ENCODE assay signal across 8 cellular contexts in genomic region chr1:148458901-148459581, GRCh38. TPM values are rescaled to one million over a fixed set of nuclear protein-coding genes. Genes with fewer than 3 reads are reported as not detected.
A peak's percentile ranks its signal among the peaks of the same experiment; 100 is the strongest.
DNase-seq lines count a peak whose midpoint lies in the region; ATAC-seq and TF ChIP-seq lines count a peak whose summit lies in the region.
"Not testable (repeated sequence)": the region's sequence is repeated elsewhere in the genome, so short reads cannot be mapped to it uniquely, and the experiment has no call there.
"Had no signal": no experiment of that assay in that cellular context is flagged by ENCODE, and none has a peak within 500 bp of the region (broad histone marks: within the 10 kb centered on the region; RNA-seq: fewer than 3 reads in every experiment).

No MANE protein-coding gene starts in this region.

- H3K9ac ChIP-seq in OCI-LY3 (ENCODE audit: low read length) = peak overlapping the region; percentile 75

- not testable (repeated sequence) for H3K4me1 Mint-ChIP-seq in activated CD8-positive, alpha-beta T cell treated with anti-CD3 and anti-CD28 coated beads, Interleukin-2, amount 10 ng/mL, durations not matched to agents 7 days and 5 days (ENCODE audit: low read depth)

- CTCF ChIA-PET in activated CD8-positive, alpha-beta T cell treated with anti-CD3 and anti-CD28 coated beads, Interleukin-2, amount 10 ng/mL, durations not matched to agents 7 days and 5 days (lab: Charles Lee) = not testable (repeated sequence)

- not testable (repeated sequence) for H3K27me3 ChIP-seq in OCI-LY3 (ENCODE audit: low read depth, low read length); brain microvascular endothelial cell (replicated peaks)

- H3K79me2 ChIP-seq in OCI-LY3 (ENCODE audit: low read length) = not testable (repeated sequence)

- H2AFZ ChIP-seq in OCI-LY3 (ENCODE audit: low read depth, low read length) = not testable (repeated sequence)

- not testable (repeated sequence) for H3K27me3 Mint-ChIP-seq in activated CD8-positive, alpha-beta T cell treated with anti-CD3 and anti-CD28 coated beads, Interleukin-2, amount 10 ng/mL, durations not matched to agents 7 days and 5 days (ENCODE audit: low read depth)

- intact Hi-C loops in Right ventricle myocardium superior (cut with DNase I) = not testable (repeated sequence)

- DNase-seq in activated CD8-positive, alpha-beta T cell treated with anti-CD3 and anti-CD28 coated beads, Interleukin-2, amount 10 ng/mL, durations not matched to agents 7 days and 5 days = peak; percentile 56
- not testable (repeated sequence) for DNase-seq in brain microvascular endothelial cell
- DNase-seq in Right ventricle myocardium superior (peak; percentile 43), myocyte (ENCODE audit: low read depth) (peak; percentile 13)
- peak; percentile 24 to 31 for DNase-seq in stimulated activated CD4-positive, alpha-beta T cell treated with anti-CD3 and anti-CD28 coated beads, Interleukin-2, amount 100 ng/mL, for 48 hours

- H3K4me3 ChIP-seq in OCI-LY3 (ENCODE audit: low read length) (peak overlapping the region; percentile 76), brain microvascular endothelial cell (ENCODE audit: low read depth, low read length) (peak overlapping the region; percentile 65)

- H3K9me3 Mint-ChIP-seq in activated CD8-positive, alpha-beta T cell treated with anti-CD3 and anti-CD28 coated beads, Interleukin-2, amount 10 ng/mL, durations not matched to agents 7 days and 5 days (ENCODE audit: insufficient read depth) = not testable (repeated sequence)

- H3K27ac ChIP-seq in OCI-LY3 (ENCODE audit: low read length) = peak overlapping the region; percentile 73
- H3K27ac ChIP-seq in brain microvascular endothelial cell = peak overlapping the region; percentile 41

- POLR2A ChIA-PET in activated CD8-positive, alpha-beta T cell treated with anti-CD3 and anti-CD28 coated beads, Interleukin-2, amount 10 ng/mL, durations not matched to agents 7 days and 5 days (lab: Charles Lee) = interaction anchor here (0.7 to 1.2 kb wide), 2 partner anchors 64 to 71 kb away, joined by 3 read pairs; no protein-coding TSS in a partner anchor

- H3K36me3 ChIP-seq in OCI-LY3 (replicated peaks; ENCODE audit: low read depth, low read length); brain microvascular endothelial cell (replicated peaks): not testable (repeated sequence)

- not testable (repeated sequence) for H3K4me1 ChIP-seq in OCI-LY3 (ENCODE audit: low read length)

- H3K4me3 Mint-ChIP-seq in activated CD8-positive, alpha-beta T cell treated with anti-CD3 and anti-CD28 coated beads, Interleukin-2, amount 10 ng/mL, durations not matched to agents 7 days and 5 days = peak overlapping the region; percentile 73

- H4K20me1 ChIP-seq in OCI-LY3 (ENCODE audit: insufficient read depth, low read length) = not testable (repeated sequence)

- not testable (repeated sequence) for H3K9me3 ChIP-seq in OCI-LY3 (ENCODE audit: insufficient read depth, low read length)

- not testable (repeated sequence) for TF ChIP-seq CTCF in OCI-LY3 (IDR thresholded peaks at IDR 0.05; ENCODE audit: low read depth, low read length); brain microvascular endothelial cell (IDR thresholded peaks at IDR 0.05; ENCODE audit: low read depth, low read length, missing control alignments)

- H3K4me2 ChIP-seq in OCI-LY3 (ENCODE audit: low read length) = peak overlapping the region; percentile 57

- TF ChIP-seq POLR2A in GM18951 (IDR thresholded peaks at IDR 0.05; ENCODE audit: extremely low read depth, insufficient read depth, insufficient read length) = peak; percentile 32

- H3K36me3 Mint-ChIP-seq in activated CD8-positive, alpha-beta T cell treated with anti-CD3 and anti-CD28 coated beads, Interleukin-2, amount 10 ng/mL, durations not matched to agents 7 days and 5 days (ENCODE audit: low read depth) = not testable (repeated sequence)

- not testable (repeated sequence) for ATAC-seq in activated CD8-positive, alpha-beta T cell treated with anti-CD3 and anti-CD28 coated beads, Interleukin-2, amount 10 ng/mL, durations not matched to agents 7 days and 5 days; Right ventricle myocardium superior (ENCODE audit: poor library complexity)

- peak overlapping the region; percentile 80 for H3K27ac Mint-ChIP-seq in activated CD8-positive, alpha-beta T cell treated with anti-CD3 and anti-CD28 coated beads, Interleukin-2, amount 10 ng/mL, durations not matched to agents 7 days and 5 days

- in situ Hi-C loops in GM18951 (cut with MboI; ENCODE audit: low sequenced_read_pairs, unreplicated experiment); brain microvascular endothelial cell (cut with HindIII; ENCODE audit: low pct_ligation_motif_present, low sequenced_read_pairs): not testable (repeated sequence)

RNA-seq across cellular contexts. Expression of gene PPIAL4G, which starts 24.1 kb away (rescaled TPM):
- under 1 TPM; 0.60 to 0.66 TPM for total RNA-seq in activated CD8-positive, alpha-beta T cell treated with anti-CD3 and anti-CD28 coated beads, Interleukin-2, amount 10 ng/mL, durations not matched to agents 7 days and 5 days
- total RNA-seq in Right ventricle myocardium superior (not detected), myocyte (0.03 TPM in 1 of 2 replicates, not detected in the other)
- 0.03 TPM for polyA plus RNA-seq in myocyte (2012)
- polyA plus RNA-seq: adipose tissue had no signal
